ENCODE assay signal across 9 cellular contexts in genomic region chr1:2577565-2578075, GRCh38. TPM values are rescaled to one million over a fixed set of nuclear protein-coding genes. Genes with fewer than 3 reads are reported as not detected.
DNase-seq lines count a peak whose midpoint lies in the region; ATAC-seq and TF ChIP-seq lines count a peak whose summit lies in the region.
"Not testable (repeated sequence)": the region's sequence is repeated elsewhere in the genome, so short reads cannot be mapped to it uniquely, and the experiment has no call there.
"Had no signal": no experiment of that assay in that cellular context is flagged by ENCODE, and none has a peak within 500 bp of the region (broad histone marks: within the 10 kb centered on the region; RNA-seq: fewer than 3 reads in every experiment).

No MANE protein-coding gene starts in this region.

- not testable (repeated sequence) for H3K27me3 ChIP-seq in CD8-positive, alpha-beta T cell (ENCODE audit: insufficient read depth, low read length); HL-60 (ENCODE audit: insufficient read depth, poor library complexity, severe bottlenecking); duodenal mucosa (ENCODE audit: control insufficient read depth in 1 of 2, insufficient read depth in 2 of 2, low read length in 2 of 2); mononuclear cell (ENCODE audit: insufficient read depth, low read length)

- intact Hi-C loops in CD8-positive, alpha-beta T cell (cut with DNase I, micrococcal nuclease): loop anchor here in 1 of 2 experiments (1.0 kb wide), 1 partner anchor 22 kb away; no protein-coding TSS in a partner anchor

- TF ChIP-seq CTCF in CD8-positive, alpha-beta T cell (IDR thresholded peaks at IDR 0.05); HL-60 (IDR thresholded peaks at IDR 0.05; ENCODE audit: insufficient read depth, low read length): not testable (repeated sequence)

- peak overlapping the region; percentile 76 for H3K4me3 Mint-ChIP-seq in CD8-positive, alpha-beta T cell
- H3K4me3 Mint-ChIP-seq in activated CD8-positive, alpha-beta memory T cell treated with anti-CD3 and anti-CD28 coated beads, Interleukin-2, amount 10 ng/mL, durations not matched to agents 7 days and 5 days: peak overlapping the region; percentile 72

- CTCF ChIA-PET in CD8-positive, alpha-beta T cell (lab: Charles Lee): interaction anchor here (0.7 to 2.2 kb wide), 4 partner anchors 16 to 1024 kb away, joined by 3 to 12 read pairs (median 4); no protein-coding TSS in a partner anchor
- CTCF ChIA-PET in activated CD8-positive, alpha-beta memory T cell treated with anti-CD3 and anti-CD28 coated beads, Interleukin-2, amount 10 ng/mL, durations not matched to agents 7 days and 5 days (lab: Charles Lee): interaction anchor here (1.0 to 4.1 kb wide), 11 partner anchors 8 to 266 kb away, joined by 3 to 32 read pairs (median 5); partner anchors contain the start of gene TNFRSF14

- not testable (repeated sequence) for H3K9me3 ChIP-seq in CD8-positive, alpha-beta T cell (ENCODE audit: low read length); duodenal mucosa (ENCODE audit: control insufficient read depth in 1 of 2, low read length in 2 of 2); mononuclear cell (ENCODE audit: low read depth, low read length)

- H3K27ac Mint-ChIP-seq in CD8-positive, alpha-beta T cell: peak overlapping the region; percentile 96
- H3K27ac Mint-ChIP-seq in activated CD8-positive, alpha-beta memory T cell treated with anti-CD3 and anti-CD28 coated beads, Interleukin-2, amount 10 ng/mL, durations not matched to agents 7 days and 5 days: peak overlapping the region; percentile 90

- peaks cover 44% of the 10 kb centered on the region for H3K4me1 Mint-ChIP-seq in CD8-positive, alpha-beta T cell (ENCODE audit: low read depth)
- peaks cover 51% of the 10 kb centered on the region for H3K4me1 Mint-ChIP-seq in activated CD8-positive, alpha-beta memory T cell treated with anti-CD3 and anti-CD28 coated beads, Interleukin-2, amount 10 ng/mL, durations not matched to agents 7 days and 5 days

- peak in 2 of 7 experiments; percentile 29 to 64 for DNase-seq in CD8-positive, alpha-beta T cell
- DNase-seq in HL-60 (ENCODE audit: low read depth in 1 of 2, low spot score in 1 of 2): not testable (repeated sequence)
- peak; percentile 86 for DNase-seq in activated CD8-positive, alpha-beta memory T cell treated with anti-CD3 and anti-CD28 coated beads, Interleukin-2, amount 10 ng/mL, durations not matched to agents 7 days and 5 days
- peak in 2 of 3 donors; percentile 38 to 44 for DNase-seq in stimulated activated CD4-positive, alpha-beta T cell treated with anti-CD3 and anti-CD28 coated beads, TNF-alpha, amount 100 ng/mL, for 48 hours (ENCODE audit: low read depth in 3 of 3)

- peaks cover 47% of the 10 kb centered on the region for H3K4me1 ChIP-seq in CD8-positive, alpha-beta T cell (ENCODE audit: insufficient read depth, low read length)
- H3K4me1 ChIP-seq in duodenal mucosa (ENCODE audit: control insufficient read depth in 1 of 2, insufficient read depth in 2 of 2, low read length in 2 of 2): peaks cover 31 to 35% of the 10 kb centered on the region in 2 donors
- peaks cover 64% of the 10 kb centered on the region for H3K4me1 ChIP-seq in mononuclear cell (ENCODE audit: insufficient read depth, low read length)

- H3K9ac ChIP-seq in duodenal mucosa (ENCODE audit: low read depth in 1 of 2, low read length in 2 of 2): peak overlapping the region; percentile 57 to 60

- not testable (repeated sequence) for H3K27me3 Mint-ChIP-seq in CD8-positive, alpha-beta T cell (ENCODE audit: low read depth); activated CD8-positive, alpha-beta memory T cell treated with anti-CD3 and anti-CD28 coated beads, Interleukin-2, amount 10 ng/mL, durations not matched to agents 7 days and 5 days

- not testable (repeated sequence) for H3K36me3 Mint-ChIP-seq in CD8-positive, alpha-beta T cell; activated CD8-positive, alpha-beta memory T cell treated with anti-CD3 and anti-CD28 coated beads, Interleukin-2, amount 10 ng/mL, durations not matched to agents 7 days and 5 days

- not testable (repeated sequence) for H3K9me3 Mint-ChIP-seq in CD8-positive, alpha-beta T cell
- peaks cover 12% of the 10 kb centered on the region for H3K9me3 Mint-ChIP-seq in activated CD8-positive, alpha-beta memory T cell treated with anti-CD3 and anti-CD28 coated beads, Interleukin-2, amount 10 ng/mL, durations not matched to agents 7 days and 5 days (ENCODE audit: low read depth)

- H3K36me3 ChIP-seq in CD8-positive, alpha-beta T cell (ENCODE audit: insufficient read depth, low read length); duodenal mucosa (ENCODE audit: control insufficient read depth in 1 of 2, insufficient read depth in 2 of 2, low read length in 2 of 2): not testable (repeated sequence)

- POLR2A ChIA-PET in CD8-positive, alpha-beta T cell (lab: Charles Lee): interaction anchor here (1.0 to 1.8 kb wide), 5 partner anchors 8 to 162 kb away, joined by 3 to 8 read pairs (median 4); partner anchors contain the start of gene TNFRSF14

- peak overlapping the region; percentile 28 for H3K4me3 ChIP-seq in CD8-positive, alpha-beta T cell (ENCODE audit: low read depth, low read length)
- H3K4me3 ChIP-seq in HL-60 (replicated peaks; ENCODE audit: insufficient read depth, low read length): not testable (repeated sequence)
- H3K4me3 ChIP-seq in duodenal mucosa (ENCODE audit: low read depth in 1 of 2, low read length in 2 of 2): peak overlapping the region; percentile 36 to 52
- H3K4me3 ChIP-seq in mononuclear cell (ENCODE audit: low read length): peak overlapping the region; percentile 12

- H3K27ac ChIP-seq in CD8-positive, alpha-beta T cell (ENCODE audit: low read depth, low read length): peak overlapping the region; percentile 81
- H3K27ac ChIP-seq in HL-60 (replicated peaks) (peak overlapping the region; percentile 69), duodenal mucosa (ENCODE audit: low read depth, low read length) (peak overlapping the region; percentile 87)

- peak; percentile 32 for ATAC-seq in CD8-positive, alpha-beta T cell
- ATAC-seq in GM19351 (IDR thresholded peaks at IDR 0.05; ENCODE audit: unreplicated experiment) (peak; percentile 44), HG02840 (IDR thresholded peaks at IDR 0.05; ENCODE audit: low FRiP score, unreplicated experiment) (peak; percentile 29)
- ATAC-seq in activated CD8-positive, alpha-beta memory T cell treated with anti-CD3 and anti-CD28 coated beads, Interleukin-2, amount 10 ng/mL, durations not matched to agents 7 days and 5 days: peak; percentile 57

RNA-seq across cellular contexts. Expression of gene PRXL2B, which starts 9.0 kb away (rescaled TPM):
- 10 to 100 TPM; 13.5 to 15.9 TPM for total RNA-seq in CD8-positive, alpha-beta T cell
- 10 to 100 TPM; 22.4 to 26.2 TPM for total RNA-seq in activated CD8-positive, alpha-beta memory T cell treated with anti-CD3 and anti-CD28 coated beads, Interleukin-2, amount 10 ng/mL, durations not matched to agents 7 days and 5 days
- 4.2 TPM for total RNA-seq in mononuclear cell

RNA-seq across cellular contexts. Expression of gene TNFRSF14, which starts 21.4 kb away (rescaled TPM):
- total RNA-seq in CD8-positive, alpha-beta T cell: 100 to 1,000 TPM; 158 to 160 TPM
- 100 to 1,000 TPM; 106 to 111 TPM for total RNA-seq in activated CD8-positive, alpha-beta memory T cell treated with anti-CD3 and anti-CD28 coated beads, Interleukin-2, amount 10 ng/mL, durations not matched to agents 7 days and 5 days
- total RNA-seq in mononuclear cell: 127 TPM

RNA-seq across cellular contexts. Expression of gene HES5, which starts 47.6 kb away (rescaled TPM):
- not detected for total RNA-seq in CD8-positive, alpha-beta T cell
- not detected for total RNA-seq in activated CD8-positive, alpha-beta memory T cell treated with anti-CD3 and anti-CD28 coated beads, Interleukin-2, amount 10 ng/mL, durations not matched to agents 7 days and 5 days
- not detected for total RNA-seq in mononuclear cell
- total RNA-seq: K562 had no signal

RNA-seq across cellular contexts. Expression of gene PANK4, which starts 51.2 kb away (rescaled TPM):
- 10 to 100 TPM; 44.1 to 44.8 TPM for total RNA-seq in CD8-positive, alpha-beta T cell
- total RNA-seq in activated CD8-positive, alpha-beta memory T cell treated with anti-CD3 and anti-CD28 coated beads, Interleukin-2, amount 10 ng/mL, durations not matched to agents 7 days and 5 days: 10 to 100 TPM; 72.2 to 91.2 TPM
- total RNA-seq in mononuclear cell: 33.5 TPM

RNA-seq across cellular contexts. Expression of gene MMEL1, which starts 55.2 kb away (rescaled TPM):
- total RNA-seq in CD8-positive, alpha-beta T cell: 1 to 10 TPM; 1.4 TPM
- total RNA-seq in activated CD8-positive, alpha-beta memory T cell treated with anti-CD3 and anti-CD28 coated beads, Interleukin-2, amount 10 ng/mL, durations not matched to agents 7 days and 5 days: under 1 TPM in 1 of 2 experiments, not detected in 1; 0.58 TPM
- 0.63 TPM for total RNA-seq in mononuclear cell
- total RNA-seq: K562 had no signal
